Comparison of ENCODE assay signal across 22 cellular contexts in the genomic region with DNA sequence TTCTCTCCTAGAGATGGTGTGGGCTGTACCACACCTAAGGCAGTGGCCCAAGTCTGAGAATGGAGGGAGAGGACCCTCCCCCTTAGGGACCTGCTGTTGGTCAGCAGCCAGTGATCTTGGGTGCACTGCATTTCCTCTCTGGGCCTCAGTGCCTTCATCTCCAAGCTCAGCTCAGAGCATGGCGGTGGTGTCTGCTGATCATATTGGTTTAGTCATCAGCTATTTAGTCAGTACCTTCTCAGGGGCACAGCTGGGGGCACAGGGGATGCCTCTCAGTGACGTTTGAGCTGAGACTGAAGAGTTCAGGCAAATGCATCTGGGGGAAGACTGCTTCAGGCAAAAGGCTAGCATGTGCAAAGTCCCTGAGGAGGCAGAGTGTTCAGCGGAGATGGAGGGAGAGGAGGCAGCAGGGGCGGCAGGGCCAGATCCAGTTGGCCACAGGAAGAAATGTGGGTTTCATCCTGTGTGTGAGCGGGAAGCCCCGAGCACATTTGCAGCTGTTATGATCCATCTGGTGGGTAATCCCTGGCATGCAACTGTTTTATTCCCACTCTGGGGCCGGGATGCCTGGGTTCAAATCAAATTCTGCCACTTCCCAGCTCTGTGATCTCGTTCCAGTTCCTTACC. TPM values are rescaled to one million over a fixed set of nuclear protein-coding genes. Genes with fewer than 3 reads are reported as not detected.
DNase-seq lines count a peak whose midpoint lies in the region; ATAC-seq and TF ChIP-seq lines count a peak whose summit lies in the region.
"Had no signal": no experiment of that assay in that cellular context is flagged by ENCODE, and none has a peak within 500 bp of the region (broad histone marks: within the 10 kb centered on the region; RNA-seq: fewer than 3 reads in every experiment).

No MANE protein-coding gene starts in this region.

- no peaks in the 10 kb centered on the region for H3K9me3 Mint-ChIP-seq in activated naive CD8-positive, alpha-beta T cell treated with anti-CD3 and anti-CD28 coated beads, Interleukin-2, amount 10 ng/mL, durations not matched to agents 7 days and 5 days
- H3K9me3 Mint-ChIP-seq in activated naive CD8-positive, alpha-beta T cell treated with anti-CD3 and anti-CD28 coated beads for 36 hours: no peaks in the 10 kb centered on the region
- H3K9me3 Mint-ChIP-seq in glutamatergic neuron (ENCODE audit: unreplicated experiment): peaks cover 8% of the 10 kb centered on the region
- H3K9me3 Mint-ChIP-seq in Caco-2 (ENCODE audit: unreplicated experiment): no peaks in the 10 kb centered on the region
- H3K9me3 Mint-ChIP-seq: activated CD4-positive, alpha-beta memory T cell treated with anti-CD3 and anti-CD28 coated beads, Interleukin-2, amount 10 ng/mL, durations not matched to agents 7 days and 5 days; activated naive CD8-positive, alpha-beta T cell treated with anti-CD3 and anti-CD28 coated beads, Interleukin-2, amount 50 U/mL, for 24 hours; T-cell had no signal

- H3K36me3 Mint-ChIP-seq in activated naive CD8-positive, alpha-beta T cell treated with anti-CD3 and anti-CD28 coated beads, Interleukin-2, amount 10 ng/mL, durations not matched to agents 7 days and 5 days: peaks cover 1% of the 10 kb centered on the region
- no peaks in the 10 kb centered on the region for H3K36me3 Mint-ChIP-seq in activated naive CD8-positive, alpha-beta T cell treated with anti-CD3 and anti-CD28 coated beads for 36 hours
- no peaks in the 10 kb centered on the region for H3K36me3 Mint-ChIP-seq in glutamatergic neuron (ENCODE audit: unreplicated experiment)
- H3K36me3 Mint-ChIP-seq in Caco-2 (ENCODE audit: insufficient read depth, unreplicated experiment): no peaks in the 10 kb centered on the region

- CTCF ChIA-PET in RWPE1 (lab: Yijun Ruan, JAX) (interaction anchor here (0.6 to 1.6 kb wide), 23 partner anchors 8 to 737 kb away, joined by 3 to 12 read pairs (median 3); no protein-coding TSS in a partner anchor), Caco-2 (lab: Charles Lee) (interaction anchor here (0.5 to 1.0 kb wide), 5 partner anchors 62 to 271 kb away, joined by 3 to 7 read pairs (median 3); partner anchors contain the start of gene BST2)

- H3K9me3 ChIP-seq in Caco-2: no peaks in the 10 kb centered on the region
- H3K9me3 ChIP-seq: A549, BE2C, body of pancreas, esophagus muscularis mucosa, gastroesophageal sphincter, lower lobe of right lung had no signal

- POLR2A ChIA-PET in activated naive CD8-positive, alpha-beta T cell treated with anti-CD3 and anti-CD28 coated beads, Interleukin-2, amount 10 ng/mL, durations not matched to agents 7 days and 5 days (lab: Charles Lee): interaction anchor here (0.7 to 2.3 kb wide), 4 partner anchors 15 to 90 kb away, joined by 3 to 12 read pairs (median 6); partner anchors contain the start of genes BST2, PGLS and SLC27A1
- POLR2A ChIA-PET in RWPE1 (lab: Yijun Ruan, JAX; ENCODE audit: low non-redundant PET) (no interaction called here), Caco-2 (lab: Charles Lee) (no interaction called here)

- no peak overlapping the region for H3K4me3 Mint-ChIP-seq in activated naive CD8-positive, alpha-beta T cell treated with anti-CD3 and anti-CD28 coated beads, Interleukin-2, amount 10 ng/mL, durations not matched to agents 7 days and 5 days
- no peak overlapping the region for H3K4me3 Mint-ChIP-seq in activated naive CD8-positive, alpha-beta T cell treated with anti-CD3 and anti-CD28 coated beads for 36 hours
- H3K4me3 Mint-ChIP-seq in glutamatergic neuron (ENCODE audit: unreplicated experiment) (peak overlapping the region; percentile 42), Caco-2 (ENCODE audit: unreplicated experiment) (no peak overlapping the region)
- H3K4me3 Mint-ChIP-seq: activated CD4-positive, alpha-beta memory T cell treated with anti-CD3 and anti-CD28 coated beads, Interleukin-2, amount 10 ng/mL, durations not matched to agents 7 days and 5 days; activated naive CD8-positive, alpha-beta T cell treated with anti-CD3 and anti-CD28 coated beads, Interleukin-2, amount 50 U/mL, for 24 hours; T-cell had no signal

- BruUV-seq in Caco-2 (replicated peaks; lab: Mats Ljungman, UMichigan): no TSS peak

- H3K27ac Mint-ChIP-seq in activated naive CD8-positive, alpha-beta T cell treated with anti-CD3 and anti-CD28 coated beads, Interleukin-2, amount 10 ng/mL, durations not matched to agents 7 days and 5 days: peak overlapping the region; percentile 60
- H3K27ac Mint-ChIP-seq in activated naive CD8-positive, alpha-beta T cell treated with anti-CD3 and anti-CD28 coated beads for 36 hours: no peak overlapping the region
- H3K27ac Mint-ChIP-seq in glutamatergic neuron (ENCODE audit: unreplicated experiment): peak overlapping the region; percentile 88
- no peak overlapping the region for H3K27ac Mint-ChIP-seq in Caco-2 (ENCODE audit: unreplicated experiment)
- H3K27ac Mint-ChIP-seq: activated CD4-positive, alpha-beta memory T cell treated with anti-CD3 and anti-CD28 coated beads, Interleukin-2, amount 10 ng/mL, durations not matched to agents 7 days and 5 days; activated naive CD8-positive, alpha-beta T cell treated with anti-CD3 and anti-CD28 coated beads, Interleukin-2, amount 50 U/mL, for 24 hours had no signal

- intact Hi-C loops in Caco-2 (cut with micrococcal nuclease; ENCODE audit: unreplicated experiment): no loop called here

- no peak overlapping the region for H3K4me3 ChIP-seq in Caco-2 (ENCODE audit: low read depth, low read length)
- H3K4me3 ChIP-seq: A549, body of pancreas, esophagus muscularis mucosa, gastroesophageal sphincter, K562, lower lobe of right lung had no signal

- H3K36me3 ChIP-seq in Caco-2 (ENCODE audit: control insufficient read depth, insufficient read depth, low read length): no peaks in the 10 kb centered on the region
- H3K36me3 ChIP-seq: BE2C had no signal

- no peak for DNase-seq in activated naive CD8-positive, alpha-beta T cell treated with anti-CD3 and anti-CD28 coated beads, Interleukin-2, amount 10 ng/mL, durations not matched to agents 7 days and 5 days
- no peak for DNase-seq in activated naive CD8-positive, alpha-beta T cell treated with anti-CD3 and anti-CD28 coated beads for 36 hours
- DNase-seq in RWPE1 (ENCODE audit: low spot score) (no peak), glutamatergic neuron (no peak), substantia nigra (lab: John Stamatoyannopoulos, UW) (no peak), hypothalamus (lab: John Stamatoyannopoulos, UW) (no peak), Caco-2 (no peak)
- DNase-seq in stimulated activated CD4-positive, alpha-beta T cell treated with anti-CD3 and anti-CD28 coated beads, Interleukin-4, amount 100 ng/mL, for 24 hours: no peak
- DNase-seq: NCI-H1436 treated with DMSO at 0.1 percent for 48 hours had no signal

- H3K27me3 Mint-ChIP-seq in activated naive CD8-positive, alpha-beta T cell treated with anti-CD3 and anti-CD28 coated beads, Interleukin-2, amount 10 ng/mL, durations not matched to agents 7 days and 5 days: no peaks in the 10 kb centered on the region
- no peaks in the 10 kb centered on the region for H3K27me3 Mint-ChIP-seq in activated naive CD8-positive, alpha-beta T cell treated with anti-CD3 and anti-CD28 coated beads for 36 hours
- peaks cover 10% of the 10 kb centered on the region for H3K27me3 Mint-ChIP-seq in glutamatergic neuron (ENCODE audit: unreplicated experiment)
- no peaks in the 10 kb centered on the region for H3K27me3 Mint-ChIP-seq in Caco-2 (ENCODE audit: insufficient read depth, unreplicated experiment)
- H3K27me3 Mint-ChIP-seq: activated CD4-positive, alpha-beta memory T cell treated with anti-CD3 and anti-CD28 coated beads, Interleukin-2, amount 10 ng/mL, durations not matched to agents 7 days and 5 days; activated naive CD8-positive, alpha-beta T cell treated with anti-CD3 and anti-CD28 coated beads, Interleukin-2, amount 50 U/mL, for 24 hours; T-cell had no signal

- no peaks in the 10 kb centered on the region for H3K27me3 ChIP-seq in Caco-2 (replicated peaks; ENCODE audit: control insufficient read depth, insufficient read depth, low read length)
- H3K27me3 ChIP-seq: BE2C, body of pancreas, esophagus muscularis mucosa, gastroesophageal sphincter had no signal

- H3K4me1 ChIP-seq in Caco-2: peaks cover 16% of the 10 kb centered on the region
- H3K4me1 ChIP-seq: BE2C had no signal

- no peak for TF ChIP-seq CTCF in RWPE1 (conservative IDR thresholded peaks at IDR 0.05; ENCODE audit: low read depth)
- TF ChIP-seq CTCF in glutamatergic neuron (IDR thresholded peaks at IDR 0.05; ENCODE audit: partially characterized antibody, unreplicated experiment): no peak
- TF ChIP-seq CTCF in Caco-2 (IDR thresholded peaks at IDR 0.05; ENCODE audit: insufficient read depth in 1 of 2, low read depth in 1 of 2, low read length in 1 of 2, severe bottlenecking in 1 of 2, unreplicated experiment in 1 of 2): no peak

- H3K27ac ChIP-seq in RWPE1 (peak overlapping the region; percentile 27), substantia nigra (ENCODE audit: low read depth, low read length, poor library complexity, severe bottlenecking) (peak overlapping the region; percentile 3)
- H3K27ac ChIP-seq: A549, body of pancreas had no signal

- H3K4me1 Mint-ChIP-seq in activated naive CD8-positive, alpha-beta T cell treated with anti-CD3 and anti-CD28 coated beads, Interleukin-2, amount 10 ng/mL, durations not matched to agents 7 days and 5 days: peaks cover 35% of the 10 kb centered on the region
- H3K4me1 Mint-ChIP-seq in activated naive CD8-positive, alpha-beta T cell treated with anti-CD3 and anti-CD28 coated beads for 36 hours: peaks cover 19% of the 10 kb centered on the region
- H3K4me1 Mint-ChIP-seq in glutamatergic neuron (ENCODE audit: low read depth, unreplicated experiment) (peaks cover 18% of the 10 kb centered on the region), Caco-2 (ENCODE audit: low read depth, unreplicated experiment) (peaks cover 16% of the 10 kb centered on the region)

- ATAC-seq in activated naive CD8-positive, alpha-beta T cell treated with anti-CD3 and anti-CD28 coated beads, Interleukin-2, amount 10 ng/mL, durations not matched to agents 7 days and 5 days (ENCODE audit: low read depth): no peak

RNA-seq across cellular contexts. Expression of gene PGLS, which starts 15.7 kb away (rescaled TPM):
- 10 to 100 TPM; 85.4 to 90.3 TPM for total RNA-seq in activated naive CD8-positive, alpha-beta T cell treated with anti-CD3 and anti-CD28 coated beads, Interleukin-2, amount 10 ng/mL, durations not matched to agents 7 days and 5 days
- total RNA-seq in activated naive CD8-positive, alpha-beta T cell treated with anti-CD3 and anti-CD28 coated beads for 36 hours: 10 to 100 TPM; 55.0 to 58.4 TPM
- total RNA-seq in glutamatergic neuron (ENCODE audit: unreplicated experiment) (66.0 TPM), Caco-2 (2022) (69.2 and 69.7 TPM in 2 replicates)

RNA-seq across cellular contexts. Expression of gene SLC27A1, which starts 25.4 kb away (rescaled TPM):
- total RNA-seq in activated naive CD8-positive, alpha-beta T cell treated with anti-CD3 and anti-CD28 coated beads, Interleukin-2, amount 10 ng/mL, durations not matched to agents 7 days and 5 days: 1 to 10 TPM; 8.4 to 9.8 TPM
- 1 to 10 TPM; 2.6 to 2.8 TPM for total RNA-seq in activated naive CD8-positive, alpha-beta T cell treated with anti-CD3 and anti-CD28 coated beads for 36 hours
- total RNA-seq in glutamatergic neuron (ENCODE audit: unreplicated experiment): 16.9 TPM
- total RNA-seq in Caco-2 (2022): 3.7 and 3.9 TPM in 2 replicates

RNA-seq across cellular contexts. Expression of gene NXNL1, which starts 35.0 kb away (rescaled TPM):
- not detected for total RNA-seq in activated naive CD8-positive, alpha-beta T cell treated with anti-CD3 and anti-CD28 coated beads, Interleukin-2, amount 10 ng/mL, durations not matched to agents 7 days and 5 days
- not detected for total RNA-seq in activated naive CD8-positive, alpha-beta T cell treated with anti-CD3 and anti-CD28 coated beads for 36 hours
- total RNA-seq in glutamatergic neuron (ENCODE audit: unreplicated experiment) (not detected), Caco-2 (2022) (not detected in 2 replicates)
- total RNA-seq: activated CD4-positive, alpha-beta memory T cell treated with anti-CD3 and anti-CD28 coated beads, Interleukin-2, amount 10 ng/mL, durations not matched to agents 7 days and 5 days; body of pancreas; chondrocyte; esophagus muscularis mucosa; gastroesophageal sphincter; K562; lower lobe of right lung; mucosa of gallbladder; NCI-H460; T-cell had no signal

RNA-seq across cellular contexts. Expression of gene TMEM221, which starts 47.3 kb away (rescaled TPM):
- not detected for total RNA-seq in activated naive CD8-positive, alpha-beta T cell treated with anti-CD3 and anti-CD28 coated beads, Interleukin-2, amount 10 ng/mL, durations not matched to agents 7 days and 5 days
- total RNA-seq in activated naive CD8-positive, alpha-beta T cell treated with anti-CD3 and anti-CD28 coated beads for 36 hours: not detected
- not detected for total RNA-seq in glutamatergic neuron (ENCODE audit: unreplicated experiment)
- 0.37 TPM in 1 of 2 replicates, not detected in the other for total RNA-seq in Caco-2 (2022)
- total RNA-seq: activated CD4-positive, alpha-beta memory T cell treated with anti-CD3 and anti-CD28 coated beads, Interleukin-2, amount 10 ng/mL, durations not matched to agents 7 days and 5 days; K562; lower lobe of right lung; T-cell had no signal

RNA-seq across cellular contexts. Expression of gene COLGALT1, which starts 59.7 kb away (rescaled TPM):
- 10 to 100 TPM; 63.3 to 68.4 TPM for total RNA-seq in activated naive CD8-positive, alpha-beta T cell treated with anti-CD3 and anti-CD28 coated beads, Interleukin-2, amount 10 ng/mL, durations not matched to agents 7 days and 5 days
- 10 to 100 TPM; 78.9 to 80.1 TPM for total RNA-seq in activated naive CD8-positive, alpha-beta T cell treated with anti-CD3 and anti-CD28 coated beads for 36 hours
- 74.5 TPM for total RNA-seq in glutamatergic neuron (ENCODE audit: unreplicated experiment)
- 80.1 and 81.9 TPM in 2 replicates for total RNA-seq in Caco-2 (2022)

Comparison
In these comparisons a context has a peak if more than half of its experiments do, and no peak if none do; other contexts are left out.
1. H3K27ac Mint-ChIP-seq: peak in activated naive CD8-positive, alpha-beta T cell treated with anti-CD3 and anti-CD28 coated beads, Interleukin-2, amount 10 ng/mL, durations not matched to agents 7 days and 5 days (single experiment) and glutamatergic neuron (single experiment); none in activated naive CD8-positive, alpha-beta T cell treated with anti-CD3 and anti-CD28 coated beads for 36 hours (single experiment) and Caco-2 (single experiment).